ENCODE assay signal across 8 cellular contexts in the genomic region with DNA sequence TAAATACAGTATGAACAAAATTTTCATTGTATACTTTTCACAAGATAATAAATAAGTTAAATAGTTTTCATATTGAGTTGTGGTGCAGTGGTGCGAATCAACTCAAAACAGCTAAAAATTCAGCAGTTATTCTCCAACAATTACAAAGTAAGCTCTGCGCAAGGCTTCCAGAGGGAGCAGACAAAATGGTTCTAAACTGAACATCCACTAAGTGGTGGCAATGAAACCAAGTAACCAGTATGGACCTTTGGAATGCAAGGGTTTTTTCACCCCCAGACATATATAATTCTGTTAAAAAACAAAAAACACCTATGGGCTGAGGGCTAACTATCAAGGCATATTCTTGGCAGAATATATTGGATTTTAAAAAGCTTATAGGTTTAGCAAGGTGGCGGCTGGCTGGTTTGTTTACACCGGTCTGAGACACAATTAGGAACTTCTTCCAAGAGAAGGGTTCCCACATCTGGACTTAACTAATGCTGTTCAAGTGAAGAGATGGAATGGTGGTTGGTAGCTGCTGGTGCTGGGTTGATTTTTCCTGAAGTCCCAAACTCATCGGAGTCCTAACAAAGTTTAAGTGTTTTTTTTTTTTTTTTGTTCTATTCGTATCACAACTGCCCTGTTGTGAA. TPM values are rescaled to one million over a fixed set of nuclear protein-coding genes. Genes with fewer than 3 reads are reported as not detected.
DNase-seq lines count a peak whose midpoint lies in the region; ATAC-seq and TF ChIP-seq lines count a peak whose summit lies in the region.

No MANE protein-coding gene starts in this region.

- peaks cover 48% of the 10 kb centered on the region for H3K4me1 ChIP-seq in Panc1 (ENCODE audit: control insufficient read depth, insufficient read depth, low read length)
- peaks cover 16% of the 10 kb centered on the region for H3K4me1 ChIP-seq in endocrine pancreas (ENCODE audit: control insufficient read depth, insufficient read depth, low read length)

- TF ChIP-seq POLR2A in GM18505 (IDR thresholded peaks at IDR 0.05; ENCODE audit: borderline replicate concordance, extremely low read depth, insufficient read depth, insufficient read length) = no peak

- peaks cover 9% of the 10 kb centered on the region; the same call in 1 of the 2 replicates for H3K36me3 ChIP-seq in Panc1 (ENCODE audit: control insufficient read depth, insufficient read depth, low read length)
- no peaks in the 10 kb centered on the region for H3K36me3 ChIP-seq in endocrine pancreas (ENCODE audit: control insufficient read depth, insufficient read depth, low read length)

- H3K9ac ChIP-seq in endocrine pancreas (ENCODE audit: control insufficient read depth, insufficient read depth, low read length) = peak overlapping the region; percentile 30

- H3K27ac ChIP-seq in Panc1 (ENCODE audit: low read length) = peak overlapping the region; percentile 91

- in situ Hi-C loops in Panc1 (cut with HindIII; ENCODE audit: low pct_unique_long_range_greater_than_20kb, low sequenced_read_pairs) = no loop called here

- H3K27ac Mint-ChIP-seq in nephron = peak overlapping the region; percentile 98 to 100 (median 99)

- H3K4me1 Mint-ChIP-seq in nephron = peaks cover 49% of the 10 kb centered on the region

- H3K27me3 ChIP-seq in Panc1 (ENCODE audit: control insufficient read depth, insufficient read depth, low read length) (no peaks in the 10 kb centered on the region), endocrine pancreas (ENCODE audit: control insufficient read depth, insufficient read depth, low read length) (no peaks in the 10 kb centered on the region)

- CTCF ChIA-PET in Panc1 (lab: Charles Lee) = interaction anchor here (0.7 kb wide), 1 partner anchor 260 kb away, joined by 6 read pairs; no protein-coding TSS in a partner anchor

- no peaks in the 10 kb centered on the region for H3K9me3 ChIP-seq in Panc1 (ENCODE audit: control insufficient read depth, insufficient read depth, low read depth, low read length)
- H3K9me3 ChIP-seq in endocrine pancreas (ENCODE audit: control insufficient read depth, low read length) = no peaks in the 10 kb centered on the region

- H3K27me3 Mint-ChIP-seq in nephron (ENCODE audit: low read depth) = no peaks in the 10 kb centered on the region

- ATAC-seq in Panc1 = no peak
- no peak for ATAC-seq in GM18505 (IDR thresholded peaks at IDR 0.05; ENCODE audit: unreplicated experiment)

- POLR2A ChIA-PET in Panc1 (lab: Charles Lee) = no interaction called here

- TF ChIP-seq CTCF in Panc1 (IDR thresholded peaks at IDR 0.05) = no peak
- TF ChIP-seq CTCF in nephron (IDR thresholded peaks at IDR 0.05; ENCODE audit: unreplicated experiment in 3 of 3) = no peak

- BruUV-seq in Panc1 (replicated peaks; lab: Mats Ljungman, UMichigan) = no TSS peak

- peak overlapping the region; percentile 66 to 90 for H3K4me3 ChIP-seq in Panc1 (ENCODE audit: low read depth in 2 of 2, low read length in 2 of 2)
- H3K4me3 ChIP-seq in endocrine pancreas (ENCODE audit: control insufficient read depth, insufficient read depth, low read length) = peak overlapping the region; percentile 62

- intact Hi-C loops in Panc1 (cut with micrococcal nuclease; ENCODE audit: unreplicated experiment) = loop anchor here (5.0 to 10.0 kb wide), 2 partner anchors 199 to 246 kb away; no protein-coding TSS in a partner anchor

- peak; percentile 66 for DNase-seq in EH (ENCODE audit: low read depth)
- DNase-seq in Panc1 (ENCODE audit: low read depth, low spot score) = no peak
- no peak for DNase-seq in stimulated activated CD4-positive, alpha-beta T cell treated with anti-CD3 and anti-CD28 coated beads, Interleukin-2, amount 100 ng/mL, for 48 hours
- DNase-seq in activated effector memory CD4-positive, alpha-beta T cell treated with anti-CD3 and anti-CD28 coated beads, Interleukin-2, amount 50 U/mL, for 16 hours = no peak
- DNase-seq in stimulated activated CD4-positive, alpha-beta T cell treated with anti-CD3 and anti-CD28 coated beads, Interleukin-1b, Interleukin-23, amount 100 ng/mL, for 48 hours = no peak

- no peaks in the 10 kb centered on the region for H3K9me3 Mint-ChIP-seq in nephron

- peak overlapping the region; percentile 96 to 99 (median 98) for H3K4me3 Mint-ChIP-seq in nephron

- H3K36me3 Mint-ChIP-seq in nephron (ENCODE audit: low read depth) = peaks cover 17% of the 10 kb centered on the region

RNA-seq across cellular contexts. Expression of gene ZFP36L2, which starts 2.9 kb away (rescaled TPM):
- 46.3 TPM for total RNA-seq in Panc1 (2021; ENCODE audit: unreplicated experiment)
- polyA plus RNA-seq in Panc1 (2012; ENCODE audit: insufficient read length) = 29.3 TPM
